ENCODE assay signal across 20 cellular contexts in the genomic region with DNA sequence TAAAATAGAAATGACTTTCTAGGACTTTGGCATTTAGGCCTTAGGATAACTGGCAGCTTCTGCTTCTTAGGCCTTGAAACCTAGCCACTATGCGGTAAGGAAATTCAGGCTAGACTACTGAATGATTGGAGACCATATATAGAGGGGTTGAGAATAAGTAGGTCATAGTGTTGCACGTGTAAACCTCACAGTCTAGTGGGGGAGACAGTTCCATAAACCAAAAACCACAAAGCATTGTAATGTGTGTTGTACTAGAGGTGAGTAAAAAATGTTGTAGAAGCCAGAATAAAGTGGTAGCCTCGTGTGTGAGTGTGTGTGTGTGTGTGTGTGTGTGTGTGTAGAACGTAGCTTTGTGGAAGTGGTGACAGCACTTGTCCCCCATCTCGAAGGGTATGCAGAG.
DNase-seq lines count a peak whose midpoint lies in the region; ATAC-seq, FAIRE-seq and TF ChIP-seq lines count a peak whose summit lies in the region.
"Had no signal": no experiment of that assay in that cellular context is flagged by ENCODE, and none has a peak within 500 bp of the region (broad histone marks: within the 10 kb centered on the region; RNA-seq: fewer than 3 reads in every experiment).

No MANE protein-coding gene starts in this region.

- H3K4me3 Mint-ChIP-seq in CD8-positive, alpha-beta memory T cell = peak overlapping the region in 4 of 7 donors; percentile 2 to 73 (median 19)
- no peak overlapping the region for H3K4me3 Mint-ChIP-seq in astrocyte (ENCODE audit: unreplicated experiment)
- H3K4me3 Mint-ChIP-seq in stimulated activated effector memory CD8-positive, alpha-beta T cell treated with anti-CD3 and anti-CD28 coated beads, Interleukin-12 subunit alpha, Interleukin-12 subunit beta, amount 100 ng/mL, for 72 hours = no peak overlapping the region
- H3K4me3 Mint-ChIP-seq: neural crest cell had no signal

- POLR2A ChIA-PET in CD8-positive, alpha-beta memory T cell (lab: Charles Lee) = no interaction called here

- no peaks in the 10 kb centered on the region for H3K27me3 ChIP-seq in CD8-positive, alpha-beta memory T cell (ENCODE audit: insufficient read depth, low read length, poor library complexity, severe bottlenecking)
- H3K27me3 ChIP-seq in astrocyte (ENCODE audit: insufficient read depth, low read length) (no peaks in the 10 kb centered on the region), tibial nerve (no peaks in the 10 kb centered on the region), gastroesophageal sphincter (no peaks in the 10 kb centered on the region)
- H3K27me3 ChIP-seq: ascending aorta, sigmoid colon had no signal

- no peaks in the 10 kb centered on the region for H3K79me2 ChIP-seq in astrocyte (ENCODE audit: insufficient read depth, low read length)

- H3K27ac Mint-ChIP-seq in CD8-positive, alpha-beta memory T cell = peak overlapping the region; percentile 12 to 89 (median 72)
- H3K27ac Mint-ChIP-seq in astrocyte (ENCODE audit: unreplicated experiment) = peak overlapping the region; percentile 24
- peak overlapping the region; percentile 6 for H3K27ac Mint-ChIP-seq in stimulated activated effector memory CD8-positive, alpha-beta T cell treated with anti-CD3 and anti-CD28 coated beads, Interleukin-12 subunit alpha, Interleukin-12 subunit beta, amount 100 ng/mL, for 72 hours

- H3K27me3 Mint-ChIP-seq in CD8-positive, alpha-beta memory T cell = peaks cover 2 to 10% of the 10 kb centered on the region in 2 donors
- no peaks in the 10 kb centered on the region for H3K27me3 Mint-ChIP-seq in astrocyte (ENCODE audit: low read depth, unreplicated experiment)

- TF ChIP-seq POLR2A in tibial nerve (IDR thresholded peaks at IDR 0.05) (no peak), gastroesophageal sphincter (IDR thresholded peaks at IDR 0.05) (no peak)

- peaks cover 0 to 1% (median 0%) of the 10 kb centered on the region in 5 donors for H3K9me3 Mint-ChIP-seq in CD8-positive, alpha-beta memory T cell
- no peaks in the 10 kb centered on the region for H3K9me3 Mint-ChIP-seq in astrocyte (ENCODE audit: unreplicated experiment)
- no peaks in the 10 kb centered on the region for H3K9me3 Mint-ChIP-seq in stimulated activated effector memory CD8-positive, alpha-beta T cell treated with anti-CD3 and anti-CD28 coated beads, Interleukin-12 subunit alpha, Interleukin-12 subunit beta, amount 100 ng/mL, for 72 hours
- H3K9me3 Mint-ChIP-seq: neural crest cell had no signal

- H3K36me3 ChIP-seq in CD8-positive, alpha-beta memory T cell (ENCODE audit: insufficient read depth, low read length) = no peaks in the 10 kb centered on the region
- H3K36me3 ChIP-seq in astrocyte (ENCODE audit: insufficient read depth, low read length) (no peaks in the 10 kb centered on the region), tibial nerve (no peaks in the 10 kb centered on the region), gastroesophageal sphincter (no peaks in the 10 kb centered on the region)
- H3K36me3 ChIP-seq: ascending aorta, sigmoid colon, thoracic aorta had no signal

- H3K4me1 ChIP-seq in CD8-positive, alpha-beta memory T cell (ENCODE audit: insufficient read depth, low read length) = peaks cover 6% of the 10 kb centered on the region
- H3K4me1 ChIP-seq in astrocyte (ENCODE audit: insufficient read depth, low read length) = peaks cover 22% of the 10 kb centered on the region
- H3K4me1 ChIP-seq in tibial nerve = peaks cover 0 to 15% (median 8%) of the 10 kb centered on the region in 4 donors
- H3K4me1 ChIP-seq in gastroesophageal sphincter = peaks cover 5 to 15% (median 6%) of the 10 kb centered on the region in 3 donors

- H3K4me2 ChIP-seq in astrocyte (ENCODE audit: low read length) = no peak overlapping the region
- H3K4me2 ChIP-seq: KMS-11 had no signal

- H3K4me1 Mint-ChIP-seq in CD8-positive, alpha-beta memory T cell = peaks cover 13 to 14% (median 13%) of the 10 kb centered on the region in 3 donors
- H3K4me1 Mint-ChIP-seq in astrocyte (ENCODE audit: low read depth, unreplicated experiment) = peaks cover 40% of the 10 kb centered on the region
- H3K4me1 Mint-ChIP-seq in stimulated activated effector memory CD8-positive, alpha-beta T cell treated with anti-CD3 and anti-CD28 coated beads, Interleukin-12 subunit alpha, Interleukin-12 subunit beta, amount 100 ng/mL, for 72 hours = peaks cover 19% of the 10 kb centered on the region

- no peaks in the 10 kb centered on the region for H3K36me3 Mint-ChIP-seq in CD8-positive, alpha-beta memory T cell
- no peaks in the 10 kb centered on the region for H3K36me3 Mint-ChIP-seq in astrocyte (ENCODE audit: low read depth, unreplicated experiment)
- H3K36me3 Mint-ChIP-seq in stimulated activated effector memory CD8-positive, alpha-beta T cell treated with anti-CD3 and anti-CD28 coated beads, Interleukin-12 subunit alpha, Interleukin-12 subunit beta, amount 100 ng/mL, for 72 hours = no peaks in the 10 kb centered on the region

- CTCF ChIA-PET in CD8-positive, alpha-beta memory T cell (lab: Charles Lee) = no interaction called here

- peak in 2 of 5 donors; percentile 2 to 43 for DNase-seq in CD8-positive, alpha-beta memory T cell
- peak; percentile 80 for DNase-seq in Jurkat, Clone E6-1 (ENCODE audit: low read depth, low spot score)
- DNase-seq in astrocyte (ENCODE audit: low read depth) (peak; percentile 51), tibial nerve (ENCODE audit: low spot score in 2 of 2) (no peak), RKO (ENCODE audit: low spot score) (no peak)
- DNase-seq in stimulated activated effector memory CD8-positive, alpha-beta T cell treated with anti-CD3 and anti-CD28 coated beads, Interleukin-12 subunit alpha, Interleukin-12 subunit beta, amount 100 ng/mL, for 72 hours (ENCODE audit: low spot score in 2 of 2) = no peak
- DNase-seq: activated CD4-positive, alpha-beta T cell treated with anti-CD3 and anti-CD28 coated beads for 1 hour; activated gamma-delta T cell; Caco-2; NCI-H1105; NCI-H510A treated with DMSO at 0.1 percent for 48 hours; sigmoid colon had no signal

- TF ChIP-seq EP300 in tibial nerve (IDR thresholded peaks at IDR 0.05) (no peak), gastroesophageal sphincter (IDR thresholded peaks at IDR 0.05) (no peak)

- no peak for TF ChIP-seq CTCF in astrocyte (IDR thresholded peaks at IDR 0.05; ENCODE audit: insufficient read depth, low read depth, low read length)
- no peak for TF ChIP-seq CTCF in tibial nerve (IDR thresholded peaks at IDR 0.05)
- TF ChIP-seq CTCF in gastroesophageal sphincter (IDR thresholded peaks at IDR 0.05) = no peak

- no peaks in the 10 kb centered on the region for H3K9me3 ChIP-seq in CD8-positive, alpha-beta memory T cell (ENCODE audit: low read length)
- H3K9me3 ChIP-seq in astrocyte (ENCODE audit: insufficient read depth, low read depth, low read length) (no peaks in the 10 kb centered on the region), tibial nerve (no peaks in the 10 kb centered on the region), gastroesophageal sphincter (no peaks in the 10 kb centered on the region)
- H3K9me3 ChIP-seq: ascending aorta, Caco-2, sigmoid colon, thoracic aorta had no signal

- ATAC-seq in stimulated activated effector memory CD8-positive, alpha-beta T cell treated with anti-CD3 and anti-CD28 coated beads, Interleukin-12 subunit alpha, Interleukin-12 subunit beta, amount 100 ng/mL, for 72 hours = peak; percentile 89
- no peak for ATAC-seq in gastroesophageal sphincter
- ATAC-seq: left lobe of liver had no signal

- H4K20me1 ChIP-seq in astrocyte (ENCODE audit: insufficient read depth, low read length) = no peaks in the 10 kb centered on the region

- no peak for FAIRE-seq in astrocyte (lab: Jason Lieb, UNC)
- FAIRE-seq: colon, H54 had no signal

- H3K27ac ChIP-seq in CD8-positive, alpha-beta memory T cell (ENCODE audit: low read depth, low read length) = no peak overlapping the region
- H3K27ac ChIP-seq in astrocyte (ENCODE audit: low read depth, low read length) = no peak overlapping the region
- no peak overlapping the region for H3K27ac ChIP-seq in tibial nerve
- H3K27ac ChIP-seq in gastroesophageal sphincter = no peak overlapping the region
- H3K27ac ChIP-seq: ascending aorta, KMS-11, sigmoid colon, thoracic aorta had no signal

- H3K9ac ChIP-seq in astrocyte (ENCODE audit: low read length) = no peak overlapping the region
- H3K9ac ChIP-seq: KMS-11 had no signal

- H3K4me3 ChIP-seq in CD8-positive, alpha-beta memory T cell (ENCODE audit: low read length) = no peak overlapping the region
- H3K4me3 ChIP-seq in Jurkat, Clone E6-1 (ENCODE audit: low read length) = no peak overlapping the region
- H3K4me3 ChIP-seq in astrocyte (ENCODE audit: insufficient read depth, low read depth, low read length) = no peak overlapping the region
- no peak overlapping the region for H3K4me3 ChIP-seq in tibial nerve
- H3K4me3 ChIP-seq in gastroesophageal sphincter = no peak overlapping the region
- H3K4me3 ChIP-seq: ascending aorta, sigmoid colon, thoracic aorta had no signal

- 81% methylated on average over 5 of the region's 5 CpGs for WGBS in tibial nerve, 2 donors
- 62 to 80% methylated on average over 4 to 5 of the region's 5 CpGs for WGBS in gastroesophageal sphincter (ENCODE audit: low coverage in 1 of 2), 2 donors

- H2AFZ ChIP-seq in astrocyte (ENCODE audit: low read depth, low read length) = no peak overlapping the region

Comparison
In these comparisons a context has a peak if more than half of its experiments do, and no peak if none do; other contexts are left out.
1. DNase-seq: peak in Jurkat, Clone E6-1 (single experiment) and astrocyte (single experiment); none in stimulated activated effector memory CD8-positive, alpha-beta T cell treated with anti-CD3 and anti-CD28 coated beads, Interleukin-12 subunit alpha, Interleukin-12 subunit beta, amount 100 ng/mL, for 72 hours (0 of 2), tibial nerve (0 of 2) and RKO (single experiment).
2. H3K27ac Mint-ChIP-seq: peak in every context shown above with its lines; median percentile 72 in CD8-positive, alpha-beta memory T cell; 24 in astrocyte; 6 in stimulated activated effector memory CD8-positive, alpha-beta T cell treated with anti-CD3 and anti-CD28 coated beads, Interleukin-12 subunit alpha, Interleukin-12 subunit beta, amount 100 ng/mL, for 72 hours.
3. H3K4me3 Mint-ChIP-seq: peak in CD8-positive, alpha-beta memory T cell (4 of 7); none in astrocyte (single experiment) and stimulated activated effector memory CD8-positive, alpha-beta T cell treated with anti-CD3 and anti-CD28 coated beads, Interleukin-12 subunit alpha, Interleukin-12 subunit beta, amount 100 ng/mL, for 72 hours (single experiment).